ENCODE assay signal across 8 cellular contexts in genomic region chr5:138465288-138466057, GRCh38. TPM values are rescaled to one million over a fixed set of nuclear protein-coding genes. Genes with fewer than 3 reads are reported as not detected.
DNase-seq lines count a peak whose midpoint lies in the region; ATAC-seq and TF ChIP-seq lines count a peak whose summit lies in the region.

TSS of gene EGR1 (plus strand) at chr5:138465479. CDS start at chr5:138465762, 283 bp downstream.

- peak; percentile 71 for DNase-seq in GM12864 (ENCODE audit: low read depth)
- DNase-seq in NCI-H1048 (lab: John Stamatoyannopoulos, UW), result peak; percentile 76
- DNase-seq in SKM-1 treated with dmso at 0.1 percent for 144 hours (lab: John Stamatoyannopoulos, UW; ENCODE audit: unreplicated experiment), result peak; percentile 89
- peak; percentile 97 for DNase-seq in Right ventricle myocardium inferior (ENCODE audit: missing footprints)
- peak; percentile 99 for DNase-seq in osteocyte (ENCODE audit: extremely low spot score, unreplicated experiment)

- H3K9me3 Mint-ChIP-seq in activated naive CD8-positive, alpha-beta T cell (ENCODE audit: low read depth), result no peaks in the 10 kb centered on the region
- no peaks in the 10 kb centered on the region for H3K9me3 Mint-ChIP-seq in osteocyte (ENCODE audit: unreplicated experiment)

- no peaks in the 10 kb centered on the region for H3K27me3 ChIP-seq in thymus (ENCODE audit: control insufficient read depth, insufficient read depth)

- H3K36me3 ChIP-seq in thymus (ENCODE audit: control insufficient read depth, insufficient read depth), result peaks cover 11% of the 10 kb centered on the region

- no peaks in the 10 kb centered on the region for H3K9me3 ChIP-seq in thymus (ENCODE audit: control insufficient read depth)

- peaks cover 14% of the 10 kb centered on the region for H3K36me3 Mint-ChIP-seq in activated naive CD8-positive, alpha-beta T cell
- peaks cover 25% of the 10 kb centered on the region for H3K36me3 Mint-ChIP-seq in osteocyte (ENCODE audit: unreplicated experiment)

- H3K4me1 Mint-ChIP-seq in activated naive CD8-positive, alpha-beta T cell (ENCODE audit: low read depth), result peaks cover 34% of the 10 kb centered on the region
- peaks cover 33% of the 10 kb centered on the region for H3K4me1 Mint-ChIP-seq in osteocyte (ENCODE audit: unreplicated experiment)

- TF ChIP-seq CTCF in GM12864 (IDR thresholded peaks at IDR 0.05; ENCODE audit: low read depth, low read length, missing control alignments) (peak; percentile 7), osteocyte (IDR thresholded peaks at IDR 0.05) (no peak)

- H3K27ac Mint-ChIP-seq in activated naive CD8-positive, alpha-beta T cell, result peak within 1 kb of the TSS; percentile 78
- peak within 1 kb of the TSS; percentile 92 for H3K27ac Mint-ChIP-seq in osteocyte (ENCODE audit: unreplicated experiment)

- H3K27ac ChIP-seq in thymus (ENCODE audit: low read depth), result peak within 1 kb of the TSS; percentile 94

- intact Hi-C loops in Right ventricle myocardium inferior (cut with DNase I), result loop anchor here (1.0 kb wide), 1 partner anchor 27 kb away; no protein-coding TSS in a partner anchor

- H3K27me3 Mint-ChIP-seq in activated naive CD8-positive, alpha-beta T cell, result no peaks in the 10 kb centered on the region
- no peaks in the 10 kb centered on the region for H3K27me3 Mint-ChIP-seq in osteocyte (ENCODE audit: unreplicated experiment)

- under 1% methylated on average over 76 of the region's 76 CpGs for WGBS in thymus

- peak within 1 kb of the TSS; percentile 70 for H3K4me3 ChIP-seq in GM12864 (ENCODE audit: low read depth, low read length)
- H3K4me3 ChIP-seq in thymus (ENCODE audit: low read length), result peak within 1 kb of the TSS; percentile 79

- peak within 1 kb of the TSS; percentile 90 for H3K4me3 Mint-ChIP-seq in activated naive CD8-positive, alpha-beta T cell
- H3K4me3 Mint-ChIP-seq in osteocyte (ENCODE audit: unreplicated experiment), result peak within 1 kb of the TSS; percentile 83

- ATAC-seq in HG02610 (IDR thresholded peaks at IDR 0.05; ENCODE audit: unreplicated experiment) (peak; percentile 52), Right ventricle myocardium inferior (peak; percentile 71)

- H3K4me1 ChIP-seq in thymus (ENCODE audit: control insufficient read depth, insufficient read depth, low read length), result peaks cover 15% of the 10 kb centered on the region

RNA-seq across cellular contexts. Expression of gene EGR1, which starts in this region (rescaled TPM):
- total RNA-seq in Right ventricle myocardium inferior (5.5 TPM), osteocyte (219 and 415 TPM in 2 replicates)
- polyA plus RNA-seq in thymus, result 56.3 TPM

Comparison
In these comparisons a context has a peak if more than half of its experiments do, and no peak if none do; other contexts are left out.
1. Peak in every context shown above with its lines: DNase-seq, ATAC-seq, H3K4me3 ChIP-seq and H3K27ac ChIP-seq.
2. RNA of gene EGR1 (total RNA-seq): 219 to 415 TPM in osteocyte; 5.5 TPM in Right ventricle myocardium inferior (single experiment); every median in the first group is over 10 times any median in the second.